Comparison of ENCODE assay signal across 10 cellular contexts in the genomic region with DNA sequence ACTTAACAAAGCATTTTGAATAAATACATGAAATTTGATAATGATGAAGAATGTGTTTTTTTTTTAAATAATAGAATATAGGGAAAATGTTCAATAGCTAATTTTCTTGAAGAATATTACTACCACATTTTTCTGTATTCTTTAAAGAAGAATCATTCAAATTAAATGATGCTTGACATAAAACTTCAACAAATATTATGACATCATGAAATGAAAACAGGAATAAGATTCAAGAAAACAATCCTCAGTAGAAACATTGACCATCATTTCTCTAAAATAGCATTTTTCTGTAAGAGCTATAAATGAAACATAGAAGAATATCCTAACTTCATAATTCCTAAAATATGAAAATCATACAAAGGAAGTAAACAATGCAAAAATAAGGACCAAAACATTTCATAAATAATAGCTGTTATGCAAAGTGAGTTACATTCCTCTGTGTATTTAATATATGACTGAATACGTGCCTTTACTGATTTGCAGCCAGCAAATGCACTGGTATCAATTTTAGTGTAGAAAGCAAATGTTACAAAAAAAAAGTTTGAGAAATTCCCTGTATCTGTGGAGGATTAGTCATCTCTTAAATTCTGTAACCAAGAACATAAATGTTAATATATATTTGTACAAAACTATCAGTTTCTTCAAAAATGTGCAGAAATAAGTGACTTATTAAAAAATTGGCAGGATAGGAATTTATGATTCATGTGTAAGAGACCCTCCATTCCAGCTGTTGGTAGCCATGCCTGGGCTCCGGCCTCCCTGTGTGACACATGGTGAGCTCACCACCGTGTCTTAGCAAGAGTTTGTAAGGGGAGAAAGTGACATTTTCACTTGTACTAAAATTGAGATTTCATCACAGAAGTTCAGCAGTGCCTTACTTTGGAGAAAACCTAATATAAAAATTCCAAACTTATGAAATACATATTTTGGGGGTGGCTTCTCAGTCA. TPM values are rescaled to one million over a fixed set of nuclear protein-coding genes. Genes with fewer than 3 reads are reported as not detected.
A peak's percentile ranks its signal among the peaks of the same experiment; 100 is the strongest.
DNase-seq lines count a peak whose midpoint lies in the region; ATAC-seq and TF ChIP-seq lines count a peak whose summit lies in the region.
"Had no signal": no experiment of that assay in that cellular context is flagged by ENCODE, and none has a peak within 500 bp of the region (broad histone marks: within the 10 kb centered on the region; RNA-seq: fewer than 3 reads in every experiment).

No MANE protein-coding gene starts in this region.

- H2AFZ ChIP-seq in ACC112 (ENCODE audit: low read length, unreplicated experiment) (no peak overlapping the region), fibroblast of lung (ENCODE audit: low read length) (no peak overlapping the region)

- H3K9ac ChIP-seq in fibroblast of lung (ENCODE audit: insufficient read depth, low read length): no peak overlapping the region

- H4K20me1 ChIP-seq in fibroblast of lung (ENCODE audit: control insufficient read depth, extremely low read depth, insufficient read depth, low read length): no peaks in the 10 kb centered on the region

- H3K36me3 ChIP-seq in ACC112 (ENCODE audit: insufficient read depth, low read length) (no peaks in the 10 kb centered on the region), fibroblast of lung (ENCODE audit: control insufficient read depth, insufficient read depth, low read length) (no peaks in the 10 kb centered on the region)

- DNase-seq in RKO (ENCODE audit: low spot score): peak; percentile 90
- peak; percentile 85 to 89 for DNase-seq in fibroblast of lung (ENCODE audit: low read depth in 2 of 2)
- DNase-seq in cerebellum (ENCODE audit: low spot score): no peak
- no peak for DNase-seq in effector CD8-positive, alpha-beta T cell (lab: John Stamatoyannopoulos, UW)
- no peak for DNase-seq in OCI-M2 (lab: John Stamatoyannopoulos, UW; ENCODE audit: unreplicated experiment)
- DNase-seq in NCI-H2081 treated with DMSO at 0.1 percent for 48 hours (lab: John Stamatoyannopoulos, UW): no peak
- DNase-seq: DMS53, posterior cingulate gyrus had no signal

- ATAC-seq in GM18868 (IDR thresholded peaks at IDR 0.05; ENCODE audit: unreplicated experiment): peak; percentile 43

- no peak for TF ChIP-seq CTCF in fibroblast of lung (conservative IDR thresholded peaks at IDR 0.05 in 1 of 2, IDR thresholded peaks at IDR 0.05 in 1 of 2; ENCODE audit: low read depth in 1 of 2, low read length in 2 of 2)

- no peaks in the 10 kb centered on the region for H3K9me3 ChIP-seq in fibroblast of lung (ENCODE audit: control insufficient read depth, insufficient read depth, low read depth, low read length)

- H3K4me3 ChIP-seq in ACC112 (ENCODE audit: low read depth, low read length) (peak overlapping the region; percentile 50; the same call in 1 of the 2 replicates), fibroblast of lung (replicated peaks in 1 of 4; ENCODE audit: control extremely low read depth in 1 of 4, insufficient read depth in 1 of 4, low read depth in 3 of 4, low read length in 4 of 4) (no peak overlapping the region)

- peak overlapping the region; percentile 84 for H3K27ac ChIP-seq in ACC112 (ENCODE audit: low read depth, low read length)
- H3K27ac ChIP-seq in fibroblast of lung (ENCODE audit: insufficient read depth, low read length): no peak overlapping the region

- peak overlapping the region; percentile 52 for H3K4me2 ChIP-seq in fibroblast of lung (ENCODE audit: extremely low read depth, insufficient read depth, low read length)

- H3K79me2 ChIP-seq in ACC112 (ENCODE audit: control insufficient read depth, insufficient read depth, low read length, unreplicated experiment): no peaks in the 10 kb centered on the region
- no peaks in the 10 kb centered on the region for H3K79me2 ChIP-seq in fibroblast of lung (ENCODE audit: control insufficient read depth, insufficient read depth, low read length)

- H3K4me1 ChIP-seq in ACC112 (ENCODE audit: control insufficient read depth, insufficient read depth, low read length, unreplicated experiment) (peaks cover 65% of the 10 kb centered on the region), fibroblast of lung (ENCODE audit: control insufficient read depth, extremely low read depth, insufficient read depth, low read length) (peaks cover 32% of the 10 kb centered on the region)

- H3K27me3 ChIP-seq in ACC112 (ENCODE audit: insufficient read depth, low read length) (no peaks in the 10 kb centered on the region), fibroblast of lung (ENCODE audit: control insufficient read depth, insufficient read depth, low read length) (no peaks in the 10 kb centered on the region)

RNA-seq across cellular contexts. Expression of a gene that starts 15.0 kb away (rescaled TPM):
- total RNA-seq in fibroblast of lung (34.9 and 56.1 TPM in 2 replicates), cerebellum (6.0 TPM)
- polyA plus RNA-seq in fibroblast of lung: 38.7 and 46.7 TPM in 2 replicates
- polyA plus RNA-seq in fibroblast of lung (2012): 21.1 and 27.7 TPM in 2 replicates
- 78.5 and 103 TPM in 2 replicates for polyA minus RNA-seq in fibroblast of lung (ENCODE audit: low replicate concordance)

RNA-seq across cellular contexts. Expression of a gene that starts 36.6 kb away (rescaled TPM):
- total RNA-seq in fibroblast of lung: 2.3 and 13.2 TPM in 2 replicates
- 12.0 and 41.1 TPM in 2 replicates for polyA plus RNA-seq in fibroblast of lung
- polyA plus RNA-seq in fibroblast of lung (2012): 8.2 and 43.0 TPM in 2 replicates
- polyA minus RNA-seq in fibroblast of lung (ENCODE audit: low replicate concordance): 2.6 and 3.4 TPM in 2 replicates
- 28.4 TPM for total RNA-seq in cerebellum

Comparison
In these comparisons a context has a peak if more than half of its experiments do, and no peak if none do; other contexts are left out.
1. DNase-seq: peak in RKO (single experiment) and fibroblast of lung (2 of 2); none in cerebellum (single experiment), effector CD8-positive, alpha-beta T cell (single experiment), OCI-M2 (single experiment) and NCI-H2081 treated with DMSO at 0.1 percent for 48 hours (single experiment).